ENCODE assay signal across 14 cellular contexts in genomic region chr2:28433935-28434599, GRCh38.
"Had no signal": no experiment of that assay in that cellular context is flagged by ENCODE, and none has a peak within 500 bp of the region (broad histone marks: within the 10 kb centered on the region; RNA-seq: fewer than 3 reads in every experiment).

No MANE protein-coding gene starts in this region.

- DNase-seq: activated B cell treated with CpG ODN at 0.5 μM for 24 hours; activated CD4-positive, alpha-beta T cell treated with anti-CD3 and anti-CD28 coated beads, Interleukin-2, amount 50 U/mL, for 1 hour; activated gamma-delta T cell treated with Interleukin-2 at 50 U/mL for 16 hours; activated naive CD8-positive, alpha-beta T cell treated with anti-CD3 and anti-CD28 coated beads for 36 hours; activated T-cell treated with anti-CD3 and anti-CD28 coated beads, Interleukin-2, amount 50 U/mL, for 48 hours; anterior cingulate cortex; brain microvascular endothelial cell; head of caudate nucleus; nephron progenitor cell; occipital lobe; right cardiac atrium; small intestine; SW 1271 had no signal

- H3K27ac Mint-ChIP-seq: activated B cell treated with CpG ODN at 0.5 μM for 24 hours; activated naive CD8-positive, alpha-beta T cell treated with anti-CD3 and anti-CD28 coated beads for 36 hours; progenitor cell of endocrine pancreas had no signal

- H3K36me3 Mint-ChIP-seq: activated naive CD8-positive, alpha-beta T cell treated with anti-CD3 and anti-CD28 coated beads for 36 hours had no signal

- H3K27me3 ChIP-seq: brain microvascular endothelial cell had no signal

- H3K27ac ChIP-seq: brain microvascular endothelial cell had no signal

- H3K27me3 Mint-ChIP-seq: activated naive CD8-positive, alpha-beta T cell treated with anti-CD3 and anti-CD28 coated beads for 36 hours; progenitor cell of endocrine pancreas had no signal

- ATAC-seq: right cardiac atrium had no signal

- H3K36me3 ChIP-seq: brain microvascular endothelial cell had no signal

- H3K4me1 Mint-ChIP-seq: activated B cell treated with CpG ODN at 0.5 μM for 24 hours had no signal

- H3K4me3 Mint-ChIP-seq: activated B cell treated with CpG ODN at 0.5 μM for 24 hours; activated naive CD8-positive, alpha-beta T cell treated with anti-CD3 and anti-CD28 coated beads for 36 hours; nephron progenitor cell had no signal
